Comparison of ENCODE assay signal across 11 cellular contexts in genomic region chrX:47247206-47247998, GRCh38. TPM values are rescaled to one million over a fixed set of nuclear protein-coding genes. Genes with fewer than 3 reads are reported as not detected.
DNase-seq lines count a peak whose midpoint lies in the region; ATAC-seq and TF ChIP-seq lines count a peak whose summit lies in the region.
"Had no signal": no experiment of that assay in that cellular context is flagged by ENCODE, and none has a peak within 500 bp of the region (broad histone marks: within the 10 kb centered on the region; RNA-seq: fewer than 3 reads in every experiment).

No MANE protein-coding gene starts in this region.

- H3K27ac ChIP-seq in coronary artery, result no peak overlapping the region
- H3K27ac ChIP-seq in spleen, result no peak overlapping the region
- H3K27ac ChIP-seq: Peyer's patch had no signal

- intact Hi-C loops in spleen (cut with DNase I; ENCODE audit: low total_unique reads), result no loop called here

- DNase-seq in activated naive CD4-positive, alpha-beta T cell treated with Interleukin-2 at 50 U/mL for 16 hours, result peak; percentile 3
- DNase-seq in activated naive CD4-positive, alpha-beta T cell treated with anti-CD3 and anti-CD28 coated beads, Interleukin-2, amount 50 U/mL, for 16 hours, result no peak
- DNase-seq in RKO (ENCODE audit: low spot score) (peak; percentile 53), coronary artery (ENCODE audit: low spot score) (peak; percentile 66), spleen (peak; percentile 56)
- DNase-seq: activated naive CD8-positive, alpha-beta T cell treated with anti-CD3 and anti-CD28 coated beads, Interleukin-2, amount 10 ng/mL, durations not matched to agents 7 days and 5 days; NCI-H345 had no signal

- H3K36me3 ChIP-seq in spleen, result peaks cover 0 to 68% (median 29%) of the 10 kb centered on the region in 6 donors

- peaks cover 0 to 5% (median 0%) of the 10 kb centered on the region in 7 donors for H3K27me3 ChIP-seq in spleen (replicated peaks in 1 of 7)
- H3K27me3 ChIP-seq: Peyer's patch had no signal

- TF ChIP-seq POLR2A in spleen (IDR thresholded peaks at IDR 0.05), result no peak

- no peak for TF ChIP-seq CTCF in coronary artery (IDR thresholded peaks at IDR 0.05)
- no peak for TF ChIP-seq CTCF in spleen (IDR thresholded peaks at IDR 0.05 in 8 of 11, conservative IDR thresholded peaks at IDR 0.05 in 3 of 11)

- H3K4me3 ChIP-seq in coronary artery (no peak overlapping the region), spleen (no peak overlapping the region)
- H3K4me3 ChIP-seq: Peyer's patch had no signal

- no peak for ATAC-seq in HG02981 (IDR thresholded peaks at IDR 0.05; ENCODE audit: unreplicated experiment)
- no peak for ATAC-seq in GM18909 (IDR thresholded peaks at IDR 0.05; ENCODE audit: poor library complexity, unreplicated experiment)
- ATAC-seq in GM18907 (IDR thresholded peaks at IDR 0.05; ENCODE audit: unreplicated experiment), result no peak

- H3K9me3 ChIP-seq in spleen, result no peaks in the 10 kb centered on the region
- H3K9me3 ChIP-seq: Peyer's patch had no signal

- 80 to 95% (median 87%) methylated on average over 15 to 23 of the region's 23 CpGs for WGBS in spleen, 5 donors

- H3K4me1 ChIP-seq in spleen, result no peaks in the 10 kb centered on the region
- H3K4me1 ChIP-seq: Peyer's patch had no signal

RNA-seq across cellular contexts. Expression of gene USP11, which starts 14.6 kb away (rescaled TPM):
- 10 to 100 TPM; 46.2 to 91.5 (median 70.9) TPM for total RNA-seq in spleen
- 10 to 100 TPM; 19.9 to 35.2 (median 31.5) TPM for polyA plus RNA-seq in spleen

RNA-seq across cellular contexts. Expression of gene CDK16, which starts 28.9 kb away (rescaled TPM):
- 10 to 100 TPM; 51.7 to 75.3 (median 60.0) TPM for total RNA-seq in spleen
- 10 to 100 TPM; 18.4 to 37.9 (median 28.8) TPM for polyA plus RNA-seq in spleen

RNA-seq across cellular contexts. Expression of gene UBA1, which starts 53.8 kb away (rescaled TPM):
- total RNA-seq in spleen, result 100 to 1,000 TPM; 172 to 207 (median 194) TPM
- 10 to 100 TPM; 57.7 to 92.8 (median 88.9) TPM for polyA plus RNA-seq in spleen
